9 cellular contexts compared by ENCODE assay signal in the genomic region with DNA sequence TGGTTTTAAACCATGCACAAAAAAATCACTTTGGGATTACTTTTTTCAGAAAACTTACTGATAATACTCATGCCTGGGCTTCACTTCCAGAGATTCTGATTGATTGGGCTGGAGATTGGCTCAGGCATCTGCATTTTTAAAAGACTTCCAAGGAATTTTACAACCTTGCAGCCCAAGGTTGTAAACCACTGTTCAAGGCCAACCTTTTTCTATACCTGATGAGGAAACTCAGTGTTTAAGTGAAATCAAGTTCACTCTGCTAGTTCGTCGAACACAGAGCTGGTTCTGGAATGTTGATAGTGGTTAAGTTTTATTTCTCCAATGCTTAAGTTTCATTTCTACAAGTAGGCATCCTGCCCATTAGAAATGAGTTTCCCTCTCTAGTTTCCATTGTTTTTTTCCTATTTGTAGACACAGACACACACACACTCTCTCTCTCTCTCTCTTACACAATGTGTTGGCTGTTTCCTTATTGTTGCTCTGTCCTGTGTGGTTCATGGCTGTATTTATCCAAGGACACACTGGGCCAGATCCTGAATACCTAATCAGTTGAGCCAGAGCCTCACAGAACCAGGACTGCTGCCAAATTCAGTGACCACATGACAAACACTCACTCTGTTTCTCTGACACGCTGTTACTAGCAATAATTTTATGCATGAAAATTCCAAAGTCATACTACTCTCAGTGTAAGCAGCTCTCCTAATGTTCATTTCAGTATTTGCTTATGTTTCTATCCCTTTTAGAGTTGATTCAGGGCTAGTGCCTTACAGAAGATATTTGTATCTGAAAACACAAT. TPM values are rescaled to one million over a fixed set of nuclear protein-coding genes. Genes with fewer than 3 reads are reported as not detected.
A peak's percentile ranks its signal among the peaks of the same experiment; 100 is the strongest.
DNase-seq lines count a peak whose midpoint lies in the region; ATAC-seq and TF ChIP-seq lines count a peak whose summit lies in the region.
"Had no signal": no experiment of that assay in that cellular context is flagged by ENCODE, and none has a peak within 500 bp of the region (broad histone marks: within the 10 kb centered on the region; RNA-seq: fewer than 3 reads in every experiment).

No MANE protein-coding gene starts in this region.

- H3K27me3 Mint-ChIP-seq in endothelial cell (ENCODE audit: unreplicated experiment), result no peaks in the 10 kb centered on the region

- DNase-seq in A172 (ENCODE audit: low spot score), result peak; percentile 68
- DNase-seq in NCI-H2029 treated with DMSO at 0.1 percent for 48 hours (lab: John Stamatoyannopoulos, UW), result peak; percentile 54
- DNase-seq in endothelial cell (ENCODE audit: low spot score), result no peak
- peak; percentile 84 for DNase-seq in middle frontal gyrus (ENCODE audit: extremely low spot score, low spot score)
- no peak for DNase-seq in D341Med (ENCODE audit: low spot score)
- DNase-seq in GDM1 (lab: John Stamatoyannopoulos, UW), result no peak
- DNase-seq: DND-41 had no signal

- TF ChIP-seq CTCF in endothelial cell (IDR thresholded peaks at IDR 0.05; ENCODE audit: unreplicated experiment), result no peak

- peak overlapping the region; percentile 24 for H3K4me3 Mint-ChIP-seq in endothelial cell (ENCODE audit: unreplicated experiment)

- H3K27ac Mint-ChIP-seq in endothelial cell (ENCODE audit: unreplicated experiment), result peak overlapping the region; percentile 78

- H3K4me1 Mint-ChIP-seq in endothelial cell (ENCODE audit: unreplicated experiment), result peaks cover 35% of the 10 kb centered on the region

- ATAC-seq in GM19463 (IDR thresholded peaks at IDR 0.05; ENCODE audit: unreplicated experiment) (no peak), GM21381 (IDR thresholded peaks at IDR 0.05; ENCODE audit: unreplicated experiment) (no peak)

- no peaks in the 10 kb centered on the region for H3K9me3 Mint-ChIP-seq in endothelial cell (ENCODE audit: unreplicated experiment)

- no peaks in the 10 kb centered on the region for H3K36me3 Mint-ChIP-seq in endothelial cell (ENCODE audit: low read depth, unreplicated experiment)

RNA-seq across cellular contexts. Expression of a gene that starts 3.7 kb away (rescaled TPM):
- total RNA-seq in A172 (2014; rRNA removed; shearing (Covaris generic)), result not detected in 2 replicates
- not detected for total RNA-seq in endothelial cell (ENCODE audit: unreplicated experiment)

RNA-seq across cellular contexts. Expression of a gene that starts 18.3 kb away (rescaled TPM):
- total RNA-seq in A172 (2014; rRNA removed; shearing (Covaris generic)), result 21.2 and 22.9 TPM in 2 replicates
- total RNA-seq in endothelial cell (ENCODE audit: unreplicated experiment), result 2.0 TPM

RNA-seq across cellular contexts. Expression of a gene that starts 40.3 kb away (rescaled TPM):
- total RNA-seq in A172 (2014; rRNA removed; shearing (Covaris generic)), result 35.5 and 38.5 TPM in 2 replicates
- total RNA-seq in endothelial cell (ENCODE audit: unreplicated experiment), result 8.2 TPM

RNA-seq across cellular contexts. Expression of a gene that starts 46.3 kb away (rescaled TPM):
- total RNA-seq in A172 (2014; rRNA removed; shearing (Covaris generic)), result 16.6 and 17.2 TPM in 2 replicates
- total RNA-seq in endothelial cell (ENCODE audit: unreplicated experiment), result 16.8 TPM

Comparison
In these comparisons a context has a peak if more than half of its experiments do, and no peak if none do; other contexts are left out.
1. DNase-seq: peak in A172 (single experiment), NCI-H2029 treated with DMSO at 0.1 percent for 48 hours (single experiment) and middle frontal gyrus (single experiment); none in endothelial cell (single experiment), D341Med (single experiment) and GDM1 (single experiment).